12 cellular contexts compared by ENCODE assay signal in genomic region chr14:69059658-69060648, GRCh38.
DNase-seq lines count a peak whose midpoint lies in the region; ATAC-seq, FAIRE-seq and TF ChIP-seq lines count a peak whose summit lies in the region.
"Had no signal": no experiment of that assay in that cellular context is flagged by ENCODE, and none has a peak within 500 bp of the region (broad histone marks: within the 10 kb centered on the region; RNA-seq: fewer than 3 reads in every experiment).

No MANE protein-coding gene starts in this region.

- H3K9me3 ChIP-seq in right lobe of liver: no peaks in the 10 kb centered on the region

- no peak overlapping the region for H3K27ac Mint-ChIP-seq in T-helper 2 cell treated with Interferon-gamma antibody and Interleukin-4, amounts not matched to agents 5 μg/mL and 100 μg/mL, for 36 hours

- H3K4me3 ChIP-seq in bronchial epithelial cell (ENCODE audit: low read depth, low read length): no peak overlapping the region
- H3K4me3 ChIP-seq in right lobe of liver: no peak overlapping the region

- H3K4me1 Mint-ChIP-seq in T-helper 2 cell treated with Interferon-gamma antibody and Interleukin-4, amounts not matched to agents 5 μg/mL and 100 μg/mL, for 36 hours (ENCODE audit: low read depth): peaks cover 9% of the 10 kb centered on the region

- peak overlapping the region; percentile 24 to 48 (median 30) for H3K27ac ChIP-seq in right lobe of liver

- H3K36me3 ChIP-seq in bronchial epithelial cell (ENCODE audit: control insufficient read depth, insufficient read depth, low read length) (peaks cover 16% of the 10 kb centered on the region), right lobe of liver (peaks cover 0 to 41% (median 17%) of the 10 kb centered on the region in 4 donors)

- H3K4me1 ChIP-seq in right lobe of liver: no peaks in the 10 kb centered on the region

- peak; percentile 70 to 88 (median 82) for ATAC-seq in right lobe of liver
- ATAC-seq: activated CD8-positive, alpha-beta T cell treated with anti-CD3 and anti-CD28 coated beads for 36 hours had no signal

- no peak for FAIRE-seq in bronchial epithelial cell (lab: Jason Lieb, UNC)
- FAIRE-seq: A204.1 had no signal

- H3K27me3 ChIP-seq in bronchial epithelial cell (ENCODE audit: control insufficient read depth, insufficient read depth, low read length) (no peaks in the 10 kb centered on the region), right lobe of liver (no peaks in the 10 kb centered on the region)

- in situ Hi-C loops in GM13976 (cut with MboI; ENCODE audit: low sequenced_read_pairs, unreplicated experiment): no loop called here

- TF ChIP-seq POLR2A in right lobe of liver (IDR thresholded peaks at IDR 0.05): no peak

- H3K36me3 Mint-ChIP-seq in T-helper 2 cell treated with Interferon-gamma antibody and Interleukin-4, amounts not matched to agents 5 μg/mL and 100 μg/mL, for 36 hours (ENCODE audit: low read depth): peaks cover 51% of the 10 kb centered on the region

- 41% methylated on average over 6 of the region's 8 CpGs for WGBS in right lobe of liver (ENCODE audit: insufficient coverage, low coverage, low lambda C conversion rate, missing lambda C conversion rate)

- DNase-seq in NOMO-1 treated with DMSO at 0.1 percent for 48 hours (lab: John Stamatoyannopoulos, UW; ENCODE audit: unreplicated experiment): peak; percentile 21
- DNase-seq in NOMO-1 treated with dmso at 0.1 percent for 144 hours (lab: John Stamatoyannopoulos, UW; ENCODE audit: unreplicated experiment): no peak
- DNase-seq in bronchial epithelial cell (ENCODE audit: low read depth): peak; percentile 71
- DNase-seq in right lobe of liver: no peak
- peak; percentile 54 for DNase-seq in ureter (ENCODE audit: low spot score)
- no peak for DNase-seq in NCI-H69 (lab: John Stamatoyannopoulos, UW)
- no peak for DNase-seq in GM13976 (ENCODE audit: low spot score)
- no peak for DNase-seq in T-helper 2 cell treated with Interferon-gamma antibody and Interleukin-4, amounts not matched to agents 5 μg/mL and 100 μg/mL, for 36 hours (ENCODE audit: low spot score)
- DNase-seq: activated CD8-positive, alpha-beta T cell treated with anti-CD3 and anti-CD28 coated beads for 36 hours; NCI-H345; stimulated activated CD4-positive, alpha-beta T cell treated with anti-CD3 and anti-CD28 coated beads, Interleukin-12 subunit alpha, Interleukin-12 subunit beta, amount 100 ng/mL, for 4 hours had no signal

- TF ChIP-seq CTCF in bronchial epithelial cell (IDR thresholded peaks at IDR 0.05; ENCODE audit: insufficient read depth, low read length, severe bottlenecking) (no peak), right lobe of liver (IDR thresholded peaks at IDR 0.05) (peak in 1 of 4 donors; percentile 5), GM13976 (IDR thresholded peaks at IDR 0.05; ENCODE audit: borderline replicate concordance, control extremely low read depth, extremely low read depth, insufficient read depth, missing control alignments) (no peak)

- H3K4me3 Mint-ChIP-seq in T-helper 2 cell treated with Interferon-gamma antibody and Interleukin-4, amounts not matched to agents 5 μg/mL and 100 μg/mL, for 36 hours: no peak overlapping the region
- H3K4me3 Mint-ChIP-seq: activated CD8-positive, alpha-beta T cell treated with anti-CD3 and anti-CD28 coated beads for 36 hours had no signal

- H3K27me3 Mint-ChIP-seq in T-helper 2 cell treated with Interferon-gamma antibody and Interleukin-4, amounts not matched to agents 5 μg/mL and 100 μg/mL, for 36 hours (ENCODE audit: low read depth): no peaks in the 10 kb centered on the region
- H3K27me3 Mint-ChIP-seq: activated CD8-positive, alpha-beta T cell treated with anti-CD3 and anti-CD28 coated beads for 36 hours had no signal

- intact Hi-C loops in right lobe of liver (cut with DNase I): no loop called here

- H3K9me3 Mint-ChIP-seq in T-helper 2 cell treated with Interferon-gamma antibody and Interleukin-4, amounts not matched to agents 5 μg/mL and 100 μg/mL, for 36 hours: no peaks in the 10 kb centered on the region
- H3K9me3 Mint-ChIP-seq: activated CD8-positive, alpha-beta T cell treated with anti-CD3 and anti-CD28 coated beads for 36 hours had no signal

Comparison
In these comparisons a context has a peak if more than half of its experiments do, and no peak if none do; other contexts are left out.
1. DNase-seq: peak in NOMO-1 treated with DMSO at 0.1 percent for 48 hours (single experiment), bronchial epithelial cell (single experiment) and ureter (single experiment); none in NOMO-1 treated with dmso at 0.1 percent for 144 hours (single experiment), right lobe of liver (0 of 3), NCI-H69 (single experiment), GM13976 (single experiment) and T-helper 2 cell treated with Interferon-gamma antibody and Interleukin-4, amounts not matched to agents 5 μg/mL and 100 μg/mL, for 36 hours (single experiment).